ENCODE assay signal across 36 cellular contexts in the genomic region with DNA sequence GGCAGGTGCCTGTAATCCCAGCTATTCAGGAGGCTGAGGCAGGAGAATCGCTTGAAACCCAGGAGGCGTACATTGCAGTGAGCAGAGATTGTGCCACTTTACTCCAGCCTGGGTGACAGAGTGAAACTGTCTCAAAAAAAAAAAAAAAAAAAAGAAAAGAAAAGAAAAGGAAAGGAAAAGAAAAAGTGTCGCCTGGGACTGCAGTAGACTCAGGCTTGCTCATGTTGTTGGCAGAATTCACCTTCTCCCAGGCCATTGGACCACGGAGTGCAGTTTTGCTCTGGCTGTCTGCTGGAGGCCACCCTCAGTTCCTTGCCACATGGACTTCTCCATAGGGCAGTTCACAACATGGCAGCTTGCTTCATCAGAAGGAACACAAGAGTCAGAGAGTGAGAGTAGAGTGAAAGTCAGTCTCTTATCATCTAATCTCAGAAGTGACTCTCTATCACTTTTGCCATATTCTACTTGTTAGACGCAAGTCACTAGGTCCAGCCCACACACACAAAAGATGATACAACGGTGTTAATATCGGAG. TPM values are rescaled to one million over a fixed set of nuclear protein-coding genes. Genes with fewer than 3 reads are reported as not detected.
DNase-seq lines count a peak whose midpoint lies in the region; ATAC-seq, FAIRE-seq and TF ChIP-seq lines count a peak whose summit lies in the region.
"Had no signal": no experiment of that assay in that cellular context is flagged by ENCODE, and none has a peak within 500 bp of the region (broad histone marks: within the 10 kb centered on the region; RNA-seq: fewer than 3 reads in every experiment).

No MANE protein-coding gene starts in this region.

- H3K27ac ChIP-seq in HepG2 (ENCODE audit: extremely low read length, insufficient read depth, low read length): no peak overlapping the region
- H3K27ac ChIP-seq in right lobe of liver: no peak overlapping the region
- no peak overlapping the region for H3K27ac ChIP-seq in HEK293 (ENCODE audit: extremely low read depth, low read depth, low read length)
- H3K27ac ChIP-seq in K562 (ENCODE audit: extremely low read depth, low read depth, low read length): no peak overlapping the region
- H3K27ac ChIP-seq in neural progenitor cell: no peak overlapping the region
- H3K27ac ChIP-seq in osteoblast (ENCODE audit: low read depth, low read length): no peak overlapping the region
- H3K27ac ChIP-seq in CD8-positive, alpha-beta memory T cell (ENCODE audit: low read depth, low read length): no peak overlapping the region
- H3K27ac ChIP-seq: 22Rv1; A549; BLaER1; BLaER1 treated with 17β-estradiol and CSF1 and Interleukin-3, amounts not matched to agents 10 nM and 100 nM; C4-2B had no signal

- WGBS in HepG2 (ENCODE audit: low lambda C conversion rate): 94% methylated on average over 7 of the region's 7 CpGs
- WGBS in right lobe of liver (ENCODE audit: insufficient coverage, low coverage, low lambda C conversion rate, missing lambda C conversion rate): 93% methylated on average over 7 of the region's 7 CpGs
- 35% methylated on average over 6 of the region's 7 CpGs for WGBS in K562 (ENCODE audit: insufficient coverage, low coverage, missing lambda C conversion rate)

- no peaks in the 10 kb centered on the region for H3K27me3 Mint-ChIP-seq in neural progenitor cell (ENCODE audit: insufficient read depth, low read depth)
- peaks cover 2 to 7% of the 10 kb centered on the region in 2 donors for H3K27me3 Mint-ChIP-seq in CD8-positive, alpha-beta memory T cell

- in situ Hi-C loops in HepG2 (cut with HindIII; ENCODE audit: extremely low pct_ligation_motif_present, low pct_unique_long_range_greater_than_20kb): no loop called here
- in situ Hi-C loops in K562 (cut with MboI): no loop called here

- no peak for TF ChIP-seq RAD21 in HepG2 (CRISPR knock-in tag; IDR thresholded peaks at IDR 0.05)
- no peak for TF ChIP-seq RAD21 in K562 (CRISPR knock-in tag; conservative IDR thresholded peaks at IDR 0.05 in 1 of 2, IDR thresholded peaks at IDR 0.05 in 1 of 2)

- H3K36me3 ChIP-seq in HepG2 (replicated peaks in 1 of 2; ENCODE audit: control insufficient read depth in 1 of 2, insufficient read depth in 2 of 2, low read length in 2 of 2) (no peaks in the 10 kb centered on the region), right lobe of liver (no peaks in the 10 kb centered on the region), HEK293 (ENCODE audit: control insufficient read depth in 2 of 2, insufficient read depth in 1 of 2, low read length in 2 of 2) (no peaks in the 10 kb centered on the region), K562 (ENCODE audit: control insufficient read depth, insufficient read depth, low read length) (no peaks in the 10 kb centered on the region; the same call in 2 of the 3 replicates), neural progenitor cell (no peaks in the 10 kb centered on the region), osteoblast (ENCODE audit: insufficient read depth, low read length) (no peaks in the 10 kb centered on the region)
- H3K36me3 ChIP-seq in CD8-positive, alpha-beta memory T cell (ENCODE audit: insufficient read depth, low read length): no peaks in the 10 kb centered on the region
- H3K36me3 ChIP-seq: BE2C; BLaER1; BLaER1 treated with 17β-estradiol and CSF1 and Interleukin-3, amounts not matched to agents 10 nM and 100 nM had no signal

- ATAC-seq in HepG2 (no peak), right lobe of liver (no peak), K562 (peak; percentile 67)
- no peak for ATAC-seq in stimulated activated effector memory CD8-positive, alpha-beta T cell treated with anti-CD3 and anti-CD28 coated beads, Interleukin-12 subunit alpha, Interleukin-12 subunit beta, amount 100 ng/mL, for 72 hours
- ATAC-seq: A549; CD8-positive, alpha-beta T cell had no signal

- H3K4me3 Mint-ChIP-seq in neural progenitor cell: no peak overlapping the region
- no peak overlapping the region for H3K4me3 Mint-ChIP-seq in stimulated activated effector memory CD8-positive, alpha-beta T cell treated with anti-CD3 and anti-CD28 coated beads, Interleukin-12 subunit alpha, Interleukin-12 subunit beta, amount 100 ng/mL, for 72 hours
- H3K4me3 Mint-ChIP-seq in CD8-positive, alpha-beta memory T cell: no peak overlapping the region
- H3K4me3 Mint-ChIP-seq: B cell; CD14-positive monocyte; CD4-positive, alpha-beta memory T cell; CD4-positive, alpha-beta T cell; CD4-positive, CD25-positive, alpha-beta regulatory T cell; CD8-positive, alpha-beta T cell had no signal

- H3K9ac ChIP-seq in HepG2 (ENCODE audit: insufficient read depth, low read depth, low read length) (no peak overlapping the region), K562 (ENCODE audit: insufficient read depth in 1 of 2, low read depth in 2 of 2, low read length in 2 of 2) (no peak overlapping the region; a peak in 1 of 4 replicates), neural progenitor cell (no peak overlapping the region)
- H3K9ac ChIP-seq: BLaER1; BLaER1 treated with 17β-estradiol and CSF1 and Interleukin-3, amounts not matched to agents 10 nM and 100 nM had no signal

- TF ChIP-seq EP300 in HepG2 (IDR thresholded peaks at IDR 0.05; ENCODE audit: low read depth in 2 of 2, low read length in 2 of 2): no peak
- no peak for TF ChIP-seq EP300 in HepG2 (CRISPR knock-in tag; IDR thresholded peaks at IDR 0.05; ENCODE audit: borderline replicate concordance)
- no peak for TF ChIP-seq EP300 in K562 (IDR thresholded peaks at IDR 0.05; ENCODE audit: low read length)

- H3K27ac Mint-ChIP-seq in neural progenitor cell: peak overlapping the region; percentile 42
- H3K27ac Mint-ChIP-seq in stimulated activated effector memory CD8-positive, alpha-beta T cell treated with anti-CD3 and anti-CD28 coated beads, Interleukin-12 subunit alpha, Interleukin-12 subunit beta, amount 100 ng/mL, for 72 hours: no peak overlapping the region
- no peak overlapping the region for H3K27ac Mint-ChIP-seq in CD8-positive, alpha-beta memory T cell
- H3K27ac Mint-ChIP-seq: B cell; CD14-positive monocyte; CD4-positive, alpha-beta memory T cell; CD4-positive, alpha-beta T cell; CD4-positive, CD25-positive, alpha-beta regulatory T cell; CD8-positive, alpha-beta T cell had no signal

- H3K79me2 ChIP-seq in HepG2 (ENCODE audit: insufficient read depth, low read length) (no peaks in the 10 kb centered on the region), K562 (ENCODE audit: control insufficient read depth, insufficient read depth, low read length) (no peaks in the 10 kb centered on the region), neural progenitor cell (ENCODE audit: low read depth) (no peaks in the 10 kb centered on the region), osteoblast (ENCODE audit: insufficient read depth, low read length) (no peaks in the 10 kb centered on the region)

- DNase-seq in HepG2 (ENCODE audit: low spot score) (no peak), right lobe of liver (no peak), K562 (ENCODE audit: extremely low read depth in 1 of 4, low spot score in 3 of 4) (peak in 1 of 4 experiments; percentile 22), neural progenitor cell (ENCODE audit: low spot score) (no peak), osteoblast (ENCODE audit: insufficient read length, low spot score, missing footprints) (no peak)
- no peak for DNase-seq in stimulated activated effector memory CD8-positive, alpha-beta T cell treated with anti-CD3 and anti-CD28 coated beads, Interleukin-12 subunit alpha, Interleukin-12 subunit beta, amount 100 ng/mL, for 72 hours (ENCODE audit: low spot score in 2 of 2)
- no peak for DNase-seq in CD8-positive, alpha-beta memory T cell
- DNase-seq: 8988T; ACHN; AML-193; BE2C; C1 segment of cervical spinal cord; Calu3; CD4-positive, alpha-beta memory T cell; CD4-positive, alpha-beta T cell; CD4-positive, CD25-positive, alpha-beta regulatory T cell; CD8-positive, alpha-beta T cell; COR-L47; DMS 273 treated with DMSO at 0.1 percent for 48 hours; DMS153; DMS53; DMS79; DMS79 treated with DMSO at 0.1 percent for 48 hours; DND-41; EL had no signal

- H3K36me3 Mint-ChIP-seq in neural progenitor cell: no peaks in the 10 kb centered on the region
- no peaks in the 10 kb centered on the region for H3K36me3 Mint-ChIP-seq in stimulated activated effector memory CD8-positive, alpha-beta T cell treated with anti-CD3 and anti-CD28 coated beads, Interleukin-12 subunit alpha, Interleukin-12 subunit beta, amount 100 ng/mL, for 72 hours
- H3K36me3 Mint-ChIP-seq in CD8-positive, alpha-beta memory T cell: no peaks in the 10 kb centered on the region
- H3K36me3 Mint-ChIP-seq: CD14-positive monocyte; CD4-positive, alpha-beta memory T cell; CD4-positive, CD25-positive, alpha-beta regulatory T cell; CD8-positive, alpha-beta T cell had no signal

- no peaks in the 10 kb centered on the region for H3K9me3 Mint-ChIP-seq in neural progenitor cell
- no peaks in the 10 kb centered on the region for H3K9me3 Mint-ChIP-seq in stimulated activated effector memory CD8-positive, alpha-beta T cell treated with anti-CD3 and anti-CD28 coated beads, Interleukin-12 subunit alpha, Interleukin-12 subunit beta, amount 100 ng/mL, for 72 hours
- no peaks in the 10 kb centered on the region for H3K9me3 Mint-ChIP-seq in CD8-positive, alpha-beta memory T cell
- H3K9me3 Mint-ChIP-seq: CD4-positive, alpha-beta memory T cell; CD4-positive, alpha-beta T cell; CD4-positive, CD25-positive, alpha-beta regulatory T cell; CD8-positive, alpha-beta T cell had no signal

- H4K20me1 ChIP-seq in HepG2 (ENCODE audit: insufficient read depth, low read length): no peaks in the 10 kb centered on the region
- H4K20me1 ChIP-seq in K562 (replicated peaks; ENCODE audit: control insufficient read depth, insufficient read depth, low read length): no peaks in the 10 kb centered on the region
- no peaks in the 10 kb centered on the region for H4K20me1 ChIP-seq in neural progenitor cell (ENCODE audit: low read depth)
- no peaks in the 10 kb centered on the region for H4K20me1 ChIP-seq in osteoblast (ENCODE audit: insufficient read depth, low read length)
- H4K20me1 ChIP-seq: BLaER1; BLaER1 treated with 17β-estradiol and CSF1 and Interleukin-3, amounts not matched to agents 10 nM and 100 nM had no signal

- BruUV-seq in HepG2 (replicated peaks; lab: Mats Ljungman, UMichigan) (no TSS peak), K562 (replicated peaks; lab: Mats Ljungman, UMichigan) (no TSS peak)

- H3K4me3 ChIP-seq in HepG2 (replicated peaks in 1 of 3; ENCODE audit: insufficient read depth in 1 of 3, low read depth in 2 of 3, low read length in 3 of 3) (no peak overlapping the region), right lobe of liver (no peak overlapping the region), HEK293 (ENCODE audit: low read depth, low read length) (no peak overlapping the region), K562 (no peak overlapping the region), neural progenitor cell (no peak overlapping the region), osteoblast (ENCODE audit: insufficient read depth, low read length) (no peak overlapping the region)
- H3K4me3 ChIP-seq in CD8-positive, alpha-beta memory T cell (ENCODE audit: low read length): no peak overlapping the region
- H3K4me3 ChIP-seq: A549; BLaER1; BLaER1 treated with 17β-estradiol and CSF1 and Interleukin-3, amounts not matched to agents 10 nM and 100 nM had no signal

- TF ChIP-seq POLR2A in HepG2 (IDR thresholded peaks at IDR 0.05; ENCODE audit: insufficient read depth in 1 of 2, low read depth in 2 of 2, low read length in 2 of 2) (no peak), right lobe of liver (IDR thresholded peaks at IDR 0.05) (no peak), K562 (conservative IDR thresholded peaks at IDR 0.05) (no peak)

- H3K9me1 ChIP-seq in K562 (ENCODE audit: control insufficient read depth, insufficient read depth, low read length): no peaks in the 10 kb centered on the region

- no peaks in the 10 kb centered on the region for H3F3A ChIP-seq in neural progenitor cell (ENCODE audit: low read depth)

- H3K27me3 ChIP-seq in HepG2 (ENCODE audit: control insufficient read depth in 1 of 2, insufficient read depth in 2 of 2, low read length in 2 of 2): no peaks in the 10 kb centered on the region
- H3K27me3 ChIP-seq in right lobe of liver: no peaks in the 10 kb centered on the region
- no peaks in the 10 kb centered on the region for H3K27me3 ChIP-seq in K562 (ENCODE audit: control insufficient read depth in 2 of 2, insufficient read depth in 2 of 2, low read length in 2 of 2)
- H3K27me3 ChIP-seq in neural progenitor cell: no peaks in the 10 kb centered on the region
- H3K27me3 ChIP-seq in osteoblast (ENCODE audit: insufficient read depth, low read length): no peaks in the 10 kb centered on the region
- no peaks in the 10 kb centered on the region for H3K27me3 ChIP-seq in CD8-positive, alpha-beta memory T cell (ENCODE audit: insufficient read depth, low read length, poor library complexity, severe bottlenecking)
- H3K27me3 ChIP-seq: BE2C; BLaER1; BLaER1 treated with 17β-estradiol and CSF1 and Interleukin-3, amounts not matched to agents 10 nM and 100 nM had no signal

- H3K4me1 ChIP-seq in HepG2 (ENCODE audit: insufficient read depth, low read length) (peaks cover 34% of the 10 kb centered on the region), right lobe of liver (no peaks in the 10 kb centered on the region), HEK293 (ENCODE audit: control insufficient read depth, insufficient read depth, low read length) (no peaks in the 10 kb centered on the region), K562 (replicated peaks in 1 of 2; ENCODE audit: control insufficient read depth in 2 of 2, insufficient read depth in 2 of 2, low read length in 2 of 2) (no peaks in the 10 kb centered on the region; a peak in 1 of 5 replicates), neural progenitor cell (no peaks in the 10 kb centered on the region), osteoblast (ENCODE audit: insufficient read depth, low read length) (no peaks in the 10 kb centered on the region)
- H3K4me1 ChIP-seq in CD8-positive, alpha-beta memory T cell (ENCODE audit: insufficient read depth, low read length): no peaks in the 10 kb centered on the region
- H3K4me1 ChIP-seq: A549; BE2C; BLaER1; BLaER1 treated with 17β-estradiol and CSF1 and Interleukin-3, amounts not matched to agents 10 nM and 100 nM had no signal

- no peaks in the 10 kb centered on the region for H3K9me3 ChIP-seq in HepG2 (ENCODE audit: low read length)
- H3K9me3 ChIP-seq in right lobe of liver: no peaks in the 10 kb centered on the region
- H3K9me3 ChIP-seq in HEK293 (ENCODE audit: control insufficient read depth, insufficient read depth, low read depth, low read length): no peaks in the 10 kb centered on the region
- H3K9me3 ChIP-seq in K562 (replicated peaks; ENCODE audit: control insufficient read depth, insufficient read depth, low read depth, low read length): no peaks in the 10 kb centered on the region
- no peaks in the 10 kb centered on the region for H3K9me3 ChIP-seq in neural progenitor cell (ENCODE audit: low read depth)
- no peaks in the 10 kb centered on the region for H3K9me3 ChIP-seq in osteoblast (ENCODE audit: low read depth, low read length)
- H3K9me3 ChIP-seq in CD8-positive, alpha-beta memory T cell (ENCODE audit: low read length): no peaks in the 10 kb centered on the region
- H3K9me3 ChIP-seq: A549; BE2C; BLaER1; BLaER1 treated with 17β-estradiol and CSF1 and Interleukin-3, amounts not matched to agents 10 nM and 100 nM; Caco-2 had no signal

- H3K4me2 ChIP-seq in HepG2 (ENCODE audit: low read depth, low read length) (no peak overlapping the region), K562 (ENCODE audit: insufficient read depth, low read length) (no peak overlapping the region), neural progenitor cell (no peak overlapping the region), osteoblast (ENCODE audit: insufficient read depth, low read length) (no peak overlapping the region)
- H3K4me2 ChIP-seq: A549; BLaER1; BLaER1 treated with 17β-estradiol and CSF1 and Interleukin-3, amounts not matched to agents 10 nM and 100 nM had no signal

- POLR2A ChIA-PET in HepG2 (lab: Yijun Ruan, JAX) (no interaction called here), HEK293 (lab: Yijun Ruan, JAX) (no interaction called here), K562 (lab: Yijun Ruan, JAX) (interaction anchor here (0.7 kb wide), 1 partner anchor 187 kb away, joined by 3 read pairs; no protein-coding TSS in a partner anchor)
- POLR2A ChIA-PET in CD8-positive, alpha-beta memory T cell (lab: Charles Lee): no interaction called here

- H2AFZ ChIP-seq in HepG2 (ENCODE audit: low read length): no peak overlapping the region
- H2AFZ ChIP-seq in K562 (ENCODE audit: low read depth, low read length): peak overlapping the region; percentile 73
- no peak overlapping the region for H2AFZ ChIP-seq in neural progenitor cell (replicated peaks)
- no peak overlapping the region for H2AFZ ChIP-seq in osteoblast (ENCODE audit: low read length)

- peaks cover 2% of the 10 kb centered on the region for H3K4me1 Mint-ChIP-seq in neural progenitor cell
- H3K4me1 Mint-ChIP-seq in stimulated activated effector memory CD8-positive, alpha-beta T cell treated with anti-CD3 and anti-CD28 coated beads, Interleukin-12 subunit alpha, Interleukin-12 subunit beta, amount 100 ng/mL, for 72 hours: no peaks in the 10 kb centered on the region
- H3K4me1 Mint-ChIP-seq in CD8-positive, alpha-beta memory T cell: no peaks in the 10 kb centered on the region
- H3K4me1 Mint-ChIP-seq: B cell; CD4-positive, alpha-beta memory T cell; CD4-positive, CD25-positive, alpha-beta regulatory T cell had no signal

- CTCF ChIA-PET in HepG2 (lab: Yijun Ruan, JAX; ENCODE audit: low intra/inter-chr PET ratio, low total read pairs) (no interaction called here), HEK293 (lab: Yijun Ruan, JAX) (no interaction called here), K562 (lab: Yijun Ruan, JAX; ENCODE audit: low intra/inter-chr PET ratio) (interaction anchor here (0.6 to 0.7 kb wide), 2 partner anchors 14 to 30 kb away, joined by 4 to 9 read pairs; no protein-coding TSS in a partner anchor)
- CTCF ChIA-PET in CD8-positive, alpha-beta memory T cell (lab: Charles Lee): no interaction called here

- TF ChIP-seq CTCF in HepG2 (CRISPR knock-in tag; IDR thresholded peaks at IDR 0.05) (no peak), right lobe of liver (IDR thresholded peaks at IDR 0.05) (no peak), HEK293 (tag by site-specific recombination; IDR thresholded peaks at IDR 0.05) (no peak), K562 (IDR thresholded peaks at IDR 0.05 in 2 of 3, conservative IDR thresholded peaks at IDR 0.05 in 1 of 3; ENCODE audit: insufficient read depth in 2 of 3, low read depth in 1 of 3, low read length in 3 of 3) (no peak), neural progenitor cell (IDR thresholded peaks at IDR 0.05) (no peak), osteoblast (IDR thresholded peaks at IDR 0.05; ENCODE audit: extremely low read depth, low read depth, low read length) (no peak)

- intact Hi-C loops in HepG2 (cut with micrococcal nuclease; ENCODE audit: unreplicated experiment): no loop called here
- intact Hi-C loops in right lobe of liver (cut with DNase I): no loop called here
- intact Hi-C loops in K562 (cut with micrococcal nuclease): no loop called here

- FAIRE-seq in HepG2 (lab: Jason Lieb, UNC): no peak
- FAIRE-seq in K562 (lab: Jason Lieb, UNC): no peak
- FAIRE-seq: A204.1, A549, D721Med had no signal

RNA-seq across cellular contexts. Expression of gene BCAS2, which starts 29.2 kb away (rescaled TPM):
- total RNA-seq in HepG2 (2016; rRNA removed; fragmentation: Illumina TruSeq; extraction: Trizol) (47.4 and 78.0 TPM in 2 replicates), right lobe of liver (10 to 100 TPM; 16.4 to 32.0 (median 22.6) TPM), K562 (2014; rRNA removed) (49.6 and 62.1 TPM in 2 replicates), K562 (2014; rRNA removed; fragmentation: Illumina TruSeq; extraction: Trizol) (92.1 and 107 TPM in 2 replicates), K562 (2015; rRNA removed; fragmentation: Illumina TruSeq; extraction: Trizol) (77.1 and 81.1 TPM in 2 replicates), K562 (2021) (56.9 and 59.3 TPM in 2 replicates), neural progenitor cell (ENCODE audit: low replicate concordance) (46.0 and 92.1 TPM in 2 replicates), osteoblast (37.1 and 38.0 TPM in 2 replicates)
- 15.1 and 16.9 TPM in 2 replicates for total RNA-seq in HepG2 (2016; cell fraction: cytosol; rRNA removed; fragmentation: Illumina TruSeq; extraction: Trizol; ENCODE audit: low read depth)
- total RNA-seq in HepG2 (2016; cell fraction: insoluble cytoplasmic fraction; rRNA removed; fragmentation: Illumina TruSeq; extraction: Trizol): 49.7 and 77.0 TPM in 2 replicates
- 18.4 and 19.7 TPM in 2 replicates for total RNA-seq in HepG2 (2016; cell fraction: membrane; rRNA removed; fragmentation: Illumina TruSeq; extraction: Trizol)
- 15.4 and 17.0 TPM in 2 replicates for total RNA-seq in HepG2 (2016; cell fraction: nucleus; rRNA removed; fragmentation: Illumina TruSeq; extraction: Trizol)
- polyA plus RNA-seq in HepG2 (2011; rRNA removed) (15.2 and 18.0 TPM in 2 replicates), K562 (2011; rRNA removed) (47.4 and 71.4 TPM in 2 replicates), K562 (2014; fragmentation: Illumina TruSeq; extraction: Trizol) (79.1 and 84.4 TPM in 2 replicates), K562 (2014; fragmentation: Nextera tagmentation; extraction: Ambion mirVana) (100 to 1,000 TPM; 160 to 183 TPM), K562 (2014; rRNA removed) (64.3 and 75.7 TPM in 2 replicates)
- 10.1 and 14.0 TPM in 2 replicates for polyA plus RNA-seq in HepG2 (2011; cell fraction: cytosol; rRNA removed)
- 3.4 and 4.6 TPM in 2 replicates for polyA plus RNA-seq in HepG2 (2011; cell fraction: nucleus; rRNA removed)
- polyA plus RNA-seq in HepG2 (2012): 28.4 and 35.8 TPM in 2 replicates
- 7.2 and 7.8 TPM in 2 replicates for polyA plus RNA-seq in HepG2 (2016; cell fraction: cytosol; fragmentation: Illumina TruSeq; extraction: Trizol; ENCODE audit: low read depth)
- polyA plus RNA-seq in HepG2 (2016; cell fraction: insoluble cytoplasmic fraction; fragmentation: Illumina TruSeq; extraction: Trizol; ENCODE audit: low read depth): 83.2 and 90.7 TPM in 2 replicates
- polyA plus RNA-seq in HepG2 (2016; cell fraction: membrane; fragmentation: Illumina TruSeq; extraction: Trizol; ENCODE audit: low read depth): 10.8 and 12.7 TPM in 2 replicates
- polyA plus RNA-seq in HepG2 (2016; cell fraction: nucleus; fragmentation: Illumina TruSeq; extraction: Trizol; ENCODE audit: insufficient read depth, low read depth): 21.0 and 22.8 TPM in 2 replicates
- polyA minus RNA-seq in HepG2 (2011; rRNA and poly(A)+ RNA removed; ENCODE audit: low replicate concordance): 2.9 and 10.1 TPM in 2 replicates
- polyA minus RNA-seq in HepG2 (2011; cell fraction: cytosol; rRNA and poly(A)+ RNA removed): 10.5 and 11.5 TPM in 2 replicates
- 6.8 and 7.7 TPM in 2 replicates for polyA minus RNA-seq in HepG2 (2011; cell fraction: nucleus; rRNA and poly(A)+ RNA removed)
- 4.0 and 12.6 TPM in 2 replicates for total RNA-seq in K562 (2011; cell fraction: chromatin; rRNA removed; ENCODE audit: low replicate concordance)
- total RNA-seq in K562 (2011; cell fraction: nucleolus; rRNA removed): 4.9 and 5.5 TPM in 2 replicates
- 5.8 and 7.0 TPM in 2 replicates for total RNA-seq in K562 (2011; cell fraction: nucleoplasm; rRNA removed)
- polyA plus RNA-seq in K562 (2011; cell fraction: cytosol; rRNA removed): 15.3 and 20.2 TPM in 2 replicates
- polyA plus RNA-seq in K562 (2011; cell fraction: nucleus; rRNA removed): 6.1 and 9.4 TPM in 2 replicates
- 59.7 and 74.2 TPM in 2 replicates for polyA plus RNA-seq in K562 (2012)
- 42.3 and 43.2 TPM in 2 replicates for polyA minus RNA-seq in K562 (2011; rRNA and poly(A)+ RNA removed)
- 11.4 and 21.0 TPM in 2 replicates for polyA minus RNA-seq in K562 (2011; cell fraction: cytosol; rRNA and poly(A)+ RNA removed)
- polyA minus RNA-seq in K562 (2011; cell fraction: nucleus; rRNA and poly(A)+ RNA removed): 3.6 and 10.1 TPM in 2 replicates
- total RNA-seq in CD8-positive, alpha-beta memory T cell: 10 to 100 TPM; 62.9 to 66.9 TPM
- polyA plus RNA-seq in CD8-positive, alpha-beta memory T cell: 99.9 TPM

RNA-seq across cellular contexts. Expression of gene TRIM33, which starts 41.2 kb away (rescaled TPM):
- 42.2 and 42.8 TPM in 2 replicates for total RNA-seq in HepG2 (2016; rRNA removed; fragmentation: Illumina TruSeq; extraction: Trizol)
- total RNA-seq in HepG2 (2016; cell fraction: cytosol; rRNA removed; fragmentation: Illumina TruSeq; extraction: Trizol; ENCODE audit: low read depth): 8.8 and 9.0 TPM in 2 replicates
- 39.4 and 41.0 TPM in 2 replicates for total RNA-seq in HepG2 (2016; cell fraction: insoluble cytoplasmic fraction; rRNA removed; fragmentation: Illumina TruSeq; extraction: Trizol)
- total RNA-seq in HepG2 (2016; cell fraction: membrane; rRNA removed; fragmentation: Illumina TruSeq; extraction: Trizol): 11.6 and 13.2 TPM in 2 replicates
- 54.1 and 54.2 TPM in 2 replicates for total RNA-seq in HepG2 (2016; cell fraction: nucleus; rRNA removed; fragmentation: Illumina TruSeq; extraction: Trizol)
- polyA plus RNA-seq in HepG2 (2011; rRNA removed): 31.0 and 35.5 TPM in 2 replicates
- 12.2 and 14.5 TPM in 2 replicates for polyA plus RNA-seq in HepG2 (2011; cell fraction: cytosol; rRNA removed)
- polyA plus RNA-seq in HepG2 (2011; cell fraction: nucleus; rRNA removed): 28.4 and 29.4 TPM in 2 replicates
- polyA plus RNA-seq in HepG2 (2012): 19.4 and 23.2 TPM in 2 replicates
- polyA plus RNA-seq in HepG2 (2016; cell fraction: cytosol; fragmentation: Illumina TruSeq; extraction: Trizol; ENCODE audit: low read depth): 0.87 and 0.88 TPM in 2 replicates
- 27.4 and 29.1 TPM in 2 replicates for polyA plus RNA-seq in HepG2 (2016; cell fraction: insoluble cytoplasmic fraction; fragmentation: Illumina TruSeq; extraction: Trizol; ENCODE audit: low read depth)
- 2.7 and 3.4 TPM in 2 replicates for polyA plus RNA-seq in HepG2 (2016; cell fraction: membrane; fragmentation: Illumina TruSeq; extraction: Trizol; ENCODE audit: low read depth)
- 38.6 and 49.9 TPM in 2 replicates for polyA plus RNA-seq in HepG2 (2016; cell fraction: nucleus; fragmentation: Illumina TruSeq; extraction: Trizol; ENCODE audit: insufficient read depth, low read depth)
- polyA minus RNA-seq in HepG2 (2011; rRNA and poly(A)+ RNA removed; ENCODE audit: low replicate concordance): 39.0 and 73.0 TPM in 2 replicates
- polyA minus RNA-seq in HepG2 (2011; cell fraction: cytosol; rRNA and poly(A)+ RNA removed): 30.9 and 38.0 TPM in 2 replicates
- polyA minus RNA-seq in HepG2 (2011; cell fraction: nucleus; rRNA and poly(A)+ RNA removed): 91.8 and 97.2 TPM in 2 replicates
- total RNA-seq in right lobe of liver: 10 to 100 TPM; 13.9 to 18.0 (median 15.0) TPM
- total RNA-seq in K562 (2011; cell fraction: chromatin; rRNA removed; ENCODE audit: low replicate concordance): 57.1 and 190 TPM in 2 replicates
- 19.0 and 31.5 TPM in 2 replicates for total RNA-seq in K562 (2011; cell fraction: nucleolus; rRNA removed)
- total RNA-seq in K562 (2011; cell fraction: nucleoplasm; rRNA removed): 65.5 and 113 TPM in 2 replicates
- 25.7 and 38.8 TPM in 2 replicates for total RNA-seq in K562 (2014; rRNA removed)
- 44.5 and 47.8 TPM in 2 replicates for total RNA-seq in K562 (2014; rRNA removed; fragmentation: Illumina TruSeq; extraction: Trizol)
- total RNA-seq in K562 (2015; rRNA removed; fragmentation: Illumina TruSeq; extraction: Trizol): 55.2 and 58.4 TPM in 2 replicates
- 40.8 and 42.1 TPM in 2 replicates for total RNA-seq in K562 (2021)
- 41.3 and 48.5 TPM in 2 replicates for polyA plus RNA-seq in K562 (2011; rRNA removed)
- polyA plus RNA-seq in K562 (2011; cell fraction: cytosol; rRNA removed): 19.0 and 20.8 TPM in 2 replicates
- 63.7 and 71.6 TPM in 2 replicates for polyA plus RNA-seq in K562 (2011; cell fraction: nucleus; rRNA removed)
- polyA plus RNA-seq in K562 (2012): 21.4 and 22.2 TPM in 2 replicates
- polyA plus RNA-seq in K562 (2014; fragmentation: Illumina TruSeq; extraction: Trizol): 37.0 and 40.2 TPM in 2 replicates
- polyA plus RNA-seq in K562 (2014; fragmentation: Nextera tagmentation; extraction: Ambion mirVana): 10 to 100 TPM in 1 of 2 experiments, 1 to 10 TPM in 1; 9.3 to 12.6 TPM
- polyA plus RNA-seq in K562 (2014; rRNA removed): 19.2 and 20.3 TPM in 2 replicates
- 83.2 and 90.5 TPM in 2 replicates for polyA minus RNA-seq in K562 (2011; rRNA and poly(A)+ RNA removed)
- polyA minus RNA-seq in K562 (2011; cell fraction: cytosol; rRNA and poly(A)+ RNA removed): 44.4 and 48.8 TPM in 2 replicates
- polyA minus RNA-seq in K562 (2011; cell fraction: nucleus; rRNA and poly(A)+ RNA removed): 31.0 and 64.2 TPM in 2 replicates
- 64.8 and 75.4 TPM in 2 replicates for total RNA-seq in neural progenitor cell (ENCODE audit: low replicate concordance)
- total RNA-seq in osteoblast: 43.1 and 48.6 TPM in 2 replicates
- total RNA-seq in CD8-positive, alpha-beta memory T cell: 10 to 100 TPM; 32.0 to 35.6 TPM
- polyA plus RNA-seq in CD8-positive, alpha-beta memory T cell: 45.3 TPM

Comparison
In these comparisons a context has a peak if more than half of its experiments do, and no peak if none do; other contexts are left out.
1. Of the 241 proteins assayed by ChIP-seq in both HepG2 and K562: peak only in HepG2: none; only in K562: EHMT2, PRDM10 and ZNF24; in both: none; in neither: 237; mixed calls (peak in some experiments, not most) for 1.